In genomic region chr17:41654908-41655607, GRCh38 we compare ENCODE assay signal across 14 cellular contexts. TPM values are rescaled to one million over a fixed set of nuclear protein-coding genes. Genes with fewer than 3 reads are reported as not detected.
DNase-seq lines count a peak whose midpoint lies in the region; ATAC-seq, FAIRE-seq and TF ChIP-seq lines count a peak whose summit lies in the region.
"Had no signal": no experiment of that assay in that cellular context is flagged by ENCODE, and none has a peak within 500 bp of the region (broad histone marks: within the 10 kb centered on the region; RNA-seq: fewer than 3 reads in every experiment).

No MANE protein-coding gene starts in this region.

- H3K4me3 ChIP-seq in A549: no peak overlapping the region
- no peak overlapping the region for H3K4me3 ChIP-seq in RWPE2 (ENCODE audit: severe bottlenecking)
- H3K4me3 ChIP-seq in gastroesophageal sphincter: no peak overlapping the region
- H3K4me3 ChIP-seq in trophoblast cell (ENCODE audit: low read depth, low read length): no peak overlapping the region
- H3K4me3 ChIP-seq in MG63: no peak overlapping the region
- H3K4me3 ChIP-seq: psoas muscle had no signal

- H4K8ac ChIP-seq in trophoblast cell (ENCODE audit: low read depth, low read length): peak overlapping the region; percentile 13

- no peak overlapping the region for H4K12ac ChIP-seq in trophoblast cell (ENCODE audit: low read depth, low read length)

- H3K4me1 ChIP-seq in A549 (peaks cover 38% of the 10 kb centered on the region), RWPE2 (ENCODE audit: insufficient read depth, poor library complexity, severe bottlenecking) (peaks cover 64% of the 10 kb centered on the region), gastroesophageal sphincter (peaks cover 0 to 43% (median 7%) of the 10 kb centered on the region in 3 donors), trophoblast cell (ENCODE audit: control insufficient read depth in 1 of 2, insufficient read depth in 2 of 2, low read length in 2 of 2) (peaks cover 10 to 13% of the 10 kb centered on the region in 2 experiments)
- H3K4me1 ChIP-seq: psoas muscle had no signal

- peak overlapping the region; percentile 43 to 55; a peak in 4 of 6 replicates for H3K27ac ChIP-seq in A549
- peak overlapping the region; percentile 99 for H3K27ac ChIP-seq in RWPE2 (ENCODE audit: poor library complexity, severe bottlenecking)
- peak overlapping the region in 3 of 4 donors; percentile 58 to 77 (median 66) for H3K27ac ChIP-seq in gastroesophageal sphincter
- no peak overlapping the region for H3K27ac ChIP-seq in trophoblast cell (ENCODE audit: low read depth, low read length)
- H3K27ac ChIP-seq: psoas muscle had no signal

- no peak overlapping the region for H2AFZ ChIP-seq in trophoblast cell (ENCODE audit: insufficient read depth, low read length, poor library complexity)

- no peak for TF ChIP-seq RAD21 in A549 (conservative IDR thresholded peaks at IDR 0.05 in 1 of 2, IDR thresholded peaks at IDR 0.05 in 1 of 2)

- POLR2A ChIA-PET in A549 (lab: Yijun Ruan, JAX) (interaction anchor here (0.5 kb wide), 1 partner anchor 76 kb away, joined by 3 read pairs; no protein-coding TSS in a partner anchor), HEK293T (lab: Yijun Ruan, JAX) (interaction anchor here (2.6 kb wide), 1 partner anchor 34 kb away, joined by 18 read pairs; the partner anchor contains the start of gene EIF1)

- H4K91ac ChIP-seq in trophoblast cell (ENCODE audit: low read depth, low read length): peak overlapping the region; percentile 45

- TF ChIP-seq EP300 in A549 (IDR thresholded peaks at IDR 0.05) (no peak), gastroesophageal sphincter (IDR thresholded peaks at IDR 0.05) (no peak)

- H3K9me3 ChIP-seq in A549: no peaks in the 10 kb centered on the region
- H3K9me3 ChIP-seq in RWPE2 (ENCODE audit: severe bottlenecking): no peaks in the 10 kb centered on the region
- H3K9me3 ChIP-seq in gastroesophageal sphincter: no peaks in the 10 kb centered on the region
- H3K9me3 ChIP-seq in trophoblast cell (ENCODE audit: insufficient read depth, low read depth, low read length): peaks cover 4% of the 10 kb centered on the region
- H3K9me3 ChIP-seq in MG63: no peaks in the 10 kb centered on the region
- H3K9me3 ChIP-seq: psoas muscle had no signal

- TF ChIP-seq CTCF in A549 (IDR thresholded peaks at IDR 0.05): no peak
- TF ChIP-seq CTCF in RWPE2 (IDR thresholded peaks at IDR 0.05; ENCODE audit: poor library complexity, severe bottlenecking): no peak
- TF ChIP-seq CTCF in gastroesophageal sphincter (IDR thresholded peaks at IDR 0.05): no peak

- H3K27me3 ChIP-seq in RWPE2 (ENCODE audit: insufficient read depth, poor library complexity, severe bottlenecking) (no peaks in the 10 kb centered on the region), gastroesophageal sphincter (no peaks in the 10 kb centered on the region), trophoblast cell (ENCODE audit: insufficient read depth, low read length) (no peaks in the 10 kb centered on the region), MG63 (no peaks in the 10 kb centered on the region)

- no peaks in the 10 kb centered on the region for H3K36me3 ChIP-seq in RWPE2 (ENCODE audit: low read depth)
- H3K36me3 ChIP-seq in gastroesophageal sphincter: no peaks in the 10 kb centered on the region
- no peaks in the 10 kb centered on the region for H3K36me3 ChIP-seq in trophoblast cell (ENCODE audit: control insufficient read depth in 1 of 2, insufficient read depth in 2 of 2, low read length in 2 of 2)
- H3K36me3 ChIP-seq in MG63: no peaks in the 10 kb centered on the region

- H3K14ac ChIP-seq in trophoblast cell (ENCODE audit: low read length): peak overlapping the region; percentile 36

- peak overlapping the region; percentile 59 for H2AK5ac ChIP-seq in trophoblast cell (ENCODE audit: low read length)

- peak overlapping the region; percentile 9 for H2BK120ac ChIP-seq in trophoblast cell (ENCODE audit: insufficient read depth, low read length, poor library complexity)

- TF ChIP-seq POLR2A in A549 (IDR thresholded peaks at IDR 0.05; ENCODE audit: low read length) (no peak), gastroesophageal sphincter (IDR thresholded peaks at IDR 0.05) (no peak)

- WGBS in A549 (ENCODE audit: missing lambda C conversion rate): 80% methylated on average over 16 of the region's 17 CpGs
- WGBS in gastroesophageal sphincter (ENCODE audit: low coverage in 1 of 2), 2 donors: no CpG with 5 or more reads among the region's 17 CpGs
- WGBS in trophoblast cell (ENCODE audit: extremely low coverage, insufficient coverage, insufficient read length): no CpG with 5 or more reads among the region's 17 CpGs

- no peak overlapping the region for H2BK5ac ChIP-seq in trophoblast cell (ENCODE audit: low read depth, low read length, poor library complexity)

- H3K4me2 ChIP-seq in A549 (no peak overlapping the region; the same call in 2 of the 3 replicates), trophoblast cell (ENCODE audit: low read length) (no peak overlapping the region)

- DNase-seq in A549 (ENCODE audit: low read depth in 1 of 2, low spot score in 1 of 2): no peak
- DNase-seq in RWPE2 (ENCODE audit: low spot score): no peak
- no peak for DNase-seq in trophoblast cell
- no peak for DNase-seq in activated CD4-positive, CD25-positive, alpha-beta regulatory T cell treated with anti-CD3 and anti-CD28 coated beads, Interleukin-2, amount 50 U/mL, for 72 hours
- no peak for DNase-seq in HEK293T (ENCODE audit: extremely low spot score)
- no peak for DNase-seq in NCI-H446 treated with DMSO at 0.1 percent for 48 hours (lab: John Stamatoyannopoulos, UW)
- no peak for DNase-seq in MG63
- DNase-seq: activated CD4-positive, alpha-beta T cell treated with anti-CD3 and anti-CD28 coated beads for 48 hours; activated T-cell treated with anti-CD3 and anti-CD28 coated beads, Interleukin-2, amount 50 U/mL, for 48 hours; CD8-positive, alpha-beta T cell; NCI-H1436; stimulated activated CD4-positive, alpha-beta T cell treated with anti-CD3 and anti-CD28 coated beads, Interleukin-2, amount 100 ng/mL, for 24 hours had no signal

- H3K23ac ChIP-seq in trophoblast cell (ENCODE audit: low read length): no peak overlapping the region

- FAIRE-seq in A549 (lab: Jason Lieb, UNC): no peak

- no peaks in the 10 kb centered on the region for H3K79me2 ChIP-seq in trophoblast cell (ENCODE audit: control insufficient read depth, insufficient read depth, low read length, poor library complexity)

- ATAC-seq in A549 (no peak), RWPE2 (ENCODE audit: low read depth) (peak; percentile 2), gastroesophageal sphincter (no peak)
- ATAC-seq: CD8-positive, alpha-beta T cell; psoas muscle had no signal

- H3K79me1 ChIP-seq in trophoblast cell (ENCODE audit: low read length): peaks cover 8% of the 10 kb centered on the region

- H3K4ac ChIP-seq in trophoblast cell (ENCODE audit: low read depth, low read length): no peak overlapping the region

- CTCF ChIA-PET in A549 (lab: Yijun Ruan, JAX) (interaction anchor here (0.9 to 20.9 kb wide), 7 partner anchors 9 to 1289 kb away, joined by 3 to 678 read pairs (median 18); no protein-coding TSS in a partner anchor), HEK293T (lab: Yijun Ruan, JAX) (interaction anchor here (1.7 to 2.8 kb wide), 2 partner anchors 10 to 106 kb away, joined by 5 to 13 read pairs; no protein-coding TSS in a partner anchor)

- H3K18ac ChIP-seq in trophoblast cell (ENCODE audit: low read length): peak overlapping the region; percentile 42

- H2BK12ac ChIP-seq in trophoblast cell (ENCODE audit: low read length): peak overlapping the region; percentile 12

- H3K9ac ChIP-seq in trophoblast cell (ENCODE audit: low read length): no peak overlapping the region

TF ChIP-seq in A549, 52 proteins besides CTCF, POLR2A, EP300 and RAD21 (continues in another document):
- TF ChIP-seq SMC3 (IDR thresholded peaks at IDR 0.05) (no peak), RFX5 (IDR thresholded peaks at IDR 0.05) (no peak)

TF ChIP-seq in HEK293T, 16 proteins besides CTCF, POLR2A, EP300 and RAD21 (continues in another document):
- no peak for TF ChIP-seq SUZ12 (IDR thresholded peaks at IDR 0.05)

RNA-seq across cellular contexts. Expression of gene KRT17, which starts 30.7 kb away (rescaled TPM):
- polyA plus RNA-seq in A549 (2011; rRNA removed): 0.78 and 1.2 TPM in 2 replicates
- polyA plus RNA-seq in A549 (2012; cell fraction: cytosol; rRNA removed): 1.1 and 1.4 TPM in 2 replicates
- polyA plus RNA-seq in A549 (2012; cell fraction: nucleus; rRNA removed): 1.2 and 2.0 TPM in 2 replicates
- polyA plus RNA-seq in A549 (2017; fragmentation: RNase III; extraction: RNeasy Plus Mini Kit Qiagen cat#74134 plus additional on column Dnase treatment): 0.43 to 0.57 TPM (median 0.56 TPM) in 3 replicates
- 0.83 and 1.2 TPM in 2 replicates for polyA minus RNA-seq in A549 (2011; rRNA and poly(A)+ RNA removed)
- 10 to 100 TPM in 2 of 4 donors, 1 to 10 TPM in 1, not detected in 1; 7.0 to 18.5 (median 17.4) TPM for total RNA-seq in gastroesophageal sphincter
- 145 and 161 TPM in 2 replicates for polyA plus RNA-seq in trophoblast cell (2013)
- not detected in 2 replicates for total RNA-seq in MG63 (2014; rRNA removed; shearing (Covaris generic); ENCODE audit: low replicate concordance)
- total RNA-seq: CD8-positive, alpha-beta T cell; psoas muscle had no signal

RNA-seq across cellular contexts. Expression of gene EIF1, which starts 33.6 kb away (rescaled TPM):
- polyA plus RNA-seq in A549 (2011; rRNA removed) (873 and 1,224 TPM in 2 replicates), A549 (2017; fragmentation: RNase III; extraction: RNeasy Plus Mini Kit Qiagen cat#74134 plus additional on column Dnase treatment) (827 to 920 TPM (median 834 TPM) in 3 replicates)
- 405 and 437 TPM in 2 replicates for polyA plus RNA-seq in A549 (2012; cell fraction: cytosol; rRNA removed)
- polyA plus RNA-seq in A549 (2012; cell fraction: nucleus; rRNA removed): 286 and 291 TPM in 2 replicates
- 275 and 286 TPM in 2 replicates for polyA minus RNA-seq in A549 (2011; rRNA and poly(A)+ RNA removed)
- 100 to 1,000 TPM; 224 to 331 (median 270) TPM for total RNA-seq in gastroesophageal sphincter
- 905 and 911 TPM in 2 replicates for polyA plus RNA-seq in trophoblast cell (2013)
- total RNA-seq in MG63 (2014; rRNA removed; shearing (Covaris generic); ENCODE audit: low replicate concordance): 42.2 and 90.7 TPM in 2 replicates

RNA-seq across cellular contexts. Expression of gene KRT16, which starts 42.5 kb away (rescaled TPM):
- polyA plus RNA-seq in A549 (2011; rRNA removed) (0.21 and 0.28 TPM in 2 replicates), A549 (2017; fragmentation: RNase III; extraction: RNeasy Plus Mini Kit Qiagen cat#74134 plus additional on column Dnase treatment) (0.44 TPM in 1 of 3 replicates, not detected in the others)
- polyA plus RNA-seq in A549 (2012; cell fraction: cytosol; rRNA removed): 0.13 and 0.28 TPM in 2 replicates
- polyA plus RNA-seq in A549 (2012; cell fraction: nucleus; rRNA removed): 0.53 and 0.90 TPM in 2 replicates
- polyA minus RNA-seq in A549 (2011; rRNA and poly(A)+ RNA removed): 0.29 and 0.70 TPM in 2 replicates
- total RNA-seq in gastroesophageal sphincter: 10 to 100 TPM in 2 of 4 donors, 1 to 10 TPM in 2; 1.1 to 78.8 (median 13.5) TPM
- polyA plus RNA-seq in trophoblast cell (2013): 7.9 and 8.4 TPM in 2 replicates
- total RNA-seq in MG63 (2014; rRNA removed; shearing (Covaris generic); ENCODE audit: low replicate concordance): not detected in 2 replicates
- total RNA-seq: CD8-positive, alpha-beta T cell had no signal

RNA-seq across cellular contexts. Expression of gene GAST, which starts 57.1 kb away (rescaled TPM):
- polyA plus RNA-seq in A549 (2011; rRNA removed) (not detected in 2 replicates), A549 (2017; fragmentation: RNase III; extraction: RNeasy Plus Mini Kit Qiagen cat#74134 plus additional on column Dnase treatment) (not detected in 3 replicates)
- not detected in 2 replicates for polyA plus RNA-seq in A549 (2012; cell fraction: cytosol; rRNA removed)
- not detected in 2 replicates for polyA plus RNA-seq in A549 (2012; cell fraction: nucleus; rRNA removed)
- polyA minus RNA-seq in A549 (2011; rRNA and poly(A)+ RNA removed): not detected in 2 replicates
- total RNA-seq in gastroesophageal sphincter: not detected
- polyA plus RNA-seq in trophoblast cell (2013): 25.4 and 27.3 TPM in 2 replicates
- total RNA-seq in MG63 (2014; rRNA removed; shearing (Covaris generic); ENCODE audit: low replicate concordance): not detected in 2 replicates
- total RNA-seq: CD8-positive, alpha-beta T cell; psoas muscle had no signal
- polyA plus RNA-seq: psoas muscle had no signal
